ENCODE assay signal across 19 cellular contexts in genomic region chr1:204224655-204225054, GRCh38. TPM values are rescaled to one million over a fixed set of nuclear protein-coding genes. Genes with fewer than 3 reads are reported as not detected.
A peak's percentile ranks its signal among the peaks of the same experiment; 100 is the strongest.
DNase-seq lines count a peak whose midpoint lies in the region; ATAC-seq, FAIRE-seq and TF ChIP-seq lines count a peak whose summit lies in the region.
"Had no signal": no experiment of that assay in that cellular context is flagged by ENCODE, and none has a peak within 500 bp of the region (broad histone marks: within the 10 kb centered on the region; RNA-seq: fewer than 3 reads in every experiment).

No MANE protein-coding gene starts in this region.

- no peaks in the 10 kb centered on the region for H3K4me1 Mint-ChIP-seq in HFFc6 (ENCODE audit: low read depth)

- H3K27ac ChIP-seq in keratinocyte (ENCODE audit: control insufficient read depth, insufficient read depth, low read length) = no peak overlapping the region
- H3K27ac ChIP-seq in small intestine (ENCODE audit: low read depth in 1 of 2, low read length in 1 of 2) = no peak overlapping the region
- H3K27ac ChIP-seq: BLaER1, HL-60, SJCRH30 had no signal

- no peaks in the 10 kb centered on the region for H3K79me2 ChIP-seq in keratinocyte (ENCODE audit: control insufficient read depth, insufficient read depth, low read length)

- 79 to 88% (median 87%) methylated on average over 8 of the region's 8 CpGs for WGBS in small intestine, 3 donors

- in situ Hi-C loops in astrocyte of the spinal cord (cut with HindIII; ENCODE audit: low sequenced_read_pairs) = no loop called here

- ATAC-seq in GM18505 (IDR thresholded peaks at IDR 0.05; ENCODE audit: unreplicated experiment) = no peak
- ATAC-seq: CD8-positive, alpha-beta T cell had no signal

- no peaks in the 10 kb centered on the region for H3K9me3 ChIP-seq in keratinocyte (ENCODE audit: control insufficient read depth, low read depth, low read length)
- no peaks in the 10 kb centered on the region for H3K9me3 ChIP-seq in small intestine (ENCODE audit: control insufficient read depth, low read depth)
- H3K9me3 ChIP-seq: BLaER1, SJCRH30 had no signal

- no peaks in the 10 kb centered on the region for H3K27me3 ChIP-seq in keratinocyte (ENCODE audit: control insufficient read depth, extremely low read depth, insufficient read depth, low read length)
- no peaks in the 10 kb centered on the region for H3K27me3 ChIP-seq in small intestine (ENCODE audit: control insufficient read depth in 2 of 2, insufficient read depth in 2 of 2, low read length in 2 of 2)
- H3K27me3 ChIP-seq: BLaER1, SJCRH30 had no signal

- no peaks in the 10 kb centered on the region for H4K20me1 ChIP-seq in keratinocyte (ENCODE audit: control insufficient read depth, extremely low read depth, insufficient read depth, low read length)
- H4K20me1 ChIP-seq: BLaER1 had no signal

- DNase-seq in D341Med (ENCODE audit: low spot score) (peak; percentile 8), HFFc6 (peak; percentile 8), astrocyte of the spinal cord (ENCODE audit: low read depth, low spot score) (peak; percentile 19), keratinocyte (ENCODE audit: low read depth, low spot score) (no peak), small intestine (no peak)
- no peak for DNase-seq in stimulated activated CD4-positive, alpha-beta T cell treated with anti-CD3 and anti-CD28 coated beads, Interleukin-12 subunit alpha, Interleukin-12 subunit beta, amount 100 ng/mL, for 4 hours
- DNase-seq: CD8-positive, alpha-beta T cell; DND-41; HCEC 1CT; NCI-H1436; NCI-H2029; NCI-H2171 treated with DMSO at 0.1 percent for 48 hours; NCI-H446 treated with DMSO at 0.1 percent for 48 hours; SJCRH30 had no signal

- no peak overlapping the region for H3K9ac ChIP-seq in keratinocyte (ENCODE audit: control insufficient read depth, extremely low read depth, insufficient read depth, low read length)
- H3K9ac ChIP-seq: BLaER1 had no signal

- no peak overlapping the region for H3K4me2 ChIP-seq in keratinocyte (ENCODE audit: control insufficient read depth, extremely low read depth, insufficient read depth, low read depth, low read length)
- H3K4me2 ChIP-seq: BLaER1 had no signal

- TF ChIP-seq CTCF in HFFc6 (IDR thresholded peaks at IDR 0.05) (no peak), astrocyte of the spinal cord (IDR thresholded peaks at IDR 0.05; ENCODE audit: low read depth, low read length) (no peak), keratinocyte (optimal IDR thresholded peaks at IDR 0.05 in 1 of 3, IDR thresholded peaks at IDR 0.05 in 1 of 3, conservative IDR thresholded peaks at IDR 0.05 in 1 of 3; ENCODE audit: extremely low read depth in 1 of 3, insufficient read depth in 2 of 3, low read length in 3 of 3) (no peak)

- no peak for TF ChIP-seq POLR2A in GM18505 (IDR thresholded peaks at IDR 0.05; ENCODE audit: borderline replicate concordance, extremely low read depth, insufficient read depth, insufficient read length)

- H3K27ac Mint-ChIP-seq in HFFc6 = no peak overlapping the region
- H3K27ac Mint-ChIP-seq: CD8-positive, alpha-beta T cell had no signal

- H3K4me3 ChIP-seq in astrocyte of the spinal cord (ENCODE audit: low read depth, low read length) = no peak overlapping the region
- H3K4me3 ChIP-seq in keratinocyte (ENCODE audit: control insufficient read depth in 2 of 3, extremely low read depth in 1 of 3, insufficient read depth in 2 of 3, low read depth in 1 of 3, low read length in 3 of 3) = no peak overlapping the region
- H3K4me3 ChIP-seq in small intestine (ENCODE audit: low read depth in 1 of 2, low read length in 2 of 2) = no peak overlapping the region
- H3K4me3 ChIP-seq: BLaER1, SJCRH30 had no signal

- H3K36me3 ChIP-seq in keratinocyte (ENCODE audit: control insufficient read depth in 2 of 2, extremely low read depth in 1 of 2, insufficient read depth in 2 of 2, low read length in 2 of 2) (peaks cover 0 to 10% of the 10 kb centered on the region in 2 experiments), small intestine (ENCODE audit: control insufficient read depth in 2 of 2, insufficient read depth in 2 of 2, low read length in 2 of 2) (peaks cover 10 to 20% of the 10 kb centered on the region in 2 donors)
- H3K36me3 ChIP-seq: BLaER1, SJCRH30 had no signal

- dilution Hi-C loops in keratinocyte (cut with MboI; ENCODE audit: extremely low pct_ligation_motif_present, low sequenced_read_pairs) = no loop called here

- peaks cover 18% of the 10 kb centered on the region for H3K4me1 ChIP-seq in keratinocyte (ENCODE audit: control insufficient read depth, extremely low read depth, insufficient read depth, low read length)
- peaks cover 0 to 2% of the 10 kb centered on the region in 2 donors for H3K4me1 ChIP-seq in small intestine (ENCODE audit: control insufficient read depth in 2 of 2, insufficient read depth in 1 of 2, low read depth in 1 of 2, low read length in 1 of 2)
- H3K4me1 ChIP-seq: SJCRH30 had no signal

- no peaks in the 10 kb centered on the region for H3K9me1 ChIP-seq in keratinocyte (ENCODE audit: control insufficient read depth, extremely low read depth, insufficient read depth, low read length)

- H2AFZ ChIP-seq in keratinocyte (ENCODE audit: control insufficient read depth, low read length) = no peak overlapping the region

- no peak overlapping the region for H3K4me3 Mint-ChIP-seq in HFFc6
- H3K4me3 Mint-ChIP-seq: CD8-positive, alpha-beta T cell had no signal

- H3K27me3 Mint-ChIP-seq in HFFc6 (ENCODE audit: insufficient read depth) = peaks cover 10% of the 10 kb centered on the region; the same call in 1 of the 2 replicates

- FAIRE-seq in keratinocyte (lab: Jason Lieb, UNC) (peak; percentile 20), small intestine (lab: Jason Lieb, UNC) (no peak)
- FAIRE-seq: A204.1, HTR-8/SVneo had no signal

- H3K9me3 Mint-ChIP-seq in HFFc6 = no peaks in the 10 kb centered on the region
- H3K9me3 Mint-ChIP-seq: CD8-positive, alpha-beta T cell had no signal

- no peaks in the 10 kb centered on the region for H3K36me3 Mint-ChIP-seq in HFFc6 (ENCODE audit: low read depth)
- H3K36me3 Mint-ChIP-seq: CD8-positive, alpha-beta T cell had no signal

RNA-seq across cellular contexts. Expression of gene GOLT1A, which starts 10.9 kb away (rescaled TPM):
- not detected for total RNA-seq in HFFc6 (2021; fragmentation: NEBNext Ultra II Directional; extraction: Animal tissue kit (Norgen Biotek cat#: 25700))
- polyA plus RNA-seq in keratinocyte = 0.22 to 0.56 TPM (median 0.46 TPM) in 3 replicates
- polyA plus RNA-seq in keratinocyte (2011; ENCODE audit: low read depth) = 0.41 TPM
- polyA plus RNA-seq in keratinocyte (2011; cell fraction: cytosol; rRNA removed) = 0.39 and 1.0 TPM in 2 replicates
- 0.17 TPM in 1 of 2 replicates, not detected in the other for polyA plus RNA-seq in keratinocyte (2011; cell fraction: nucleus; rRNA removed)
- 0.80 and 1.1 TPM in 2 replicates for polyA plus RNA-seq in keratinocyte (2012; ENCODE audit: low replicate concordance)
- polyA minus RNA-seq in keratinocyte = not detected in 3 replicates
- not detected for polyA minus RNA-seq in keratinocyte (2011; cell fraction: cytosol; rRNA and poly(A)+ RNA removed)
- polyA minus RNA-seq in keratinocyte (2011; cell fraction: nucleus; rRNA and poly(A)+ RNA removed) = not detected in 2 replicates
- 100 to 1,000 TPM in 2 of 3 donors, 10 to 100 TPM in 1; 42.8 to 119 (median 104) TPM for polyA plus RNA-seq in small intestine
- total RNA-seq: CD8-positive, alpha-beta T cell; SJCRH30 had no signal

RNA-seq across cellular contexts. Expression of gene KISS1, which starts 28.4 kb away (rescaled TPM):
- total RNA-seq in HFFc6 (2021; fragmentation: NEBNext Ultra II Directional; extraction: Animal tissue kit (Norgen Biotek cat#: 25700)) = 1 to 10 TPM; 2.6 to 4.3 (median 3.6) TPM
- polyA plus RNA-seq in keratinocyte (not detected in 3 replicates), small intestine (10 to 100 TPM in 2 of 3 donors, 1 to 10 TPM in 1; 4.0 to 22.7 (median 17.4) TPM)
- polyA plus RNA-seq in keratinocyte (2011; ENCODE audit: low read depth) = not detected
- not detected in 2 replicates for polyA plus RNA-seq in keratinocyte (2011; cell fraction: cytosol; rRNA removed)
- polyA plus RNA-seq in keratinocyte (2011; cell fraction: nucleus; rRNA removed) = not detected in 2 replicates
- not detected in 2 replicates for polyA plus RNA-seq in keratinocyte (2012; ENCODE audit: low replicate concordance)
- not detected in 3 replicates for polyA minus RNA-seq in keratinocyte
- polyA minus RNA-seq in keratinocyte (2011; cell fraction: cytosol; rRNA and poly(A)+ RNA removed) = not detected
- not detected in 2 replicates for polyA minus RNA-seq in keratinocyte (2011; cell fraction: nucleus; rRNA and poly(A)+ RNA removed)
- total RNA-seq: CD8-positive, alpha-beta T cell; SJCRH30 had no signal

RNA-seq across cellular contexts. Expression of gene REN, which starts 58.5 kb away (rescaled TPM):
- total RNA-seq in HFFc6 (2021; fragmentation: NEBNext Ultra II Directional; extraction: Animal tissue kit (Norgen Biotek cat#: 25700)) = under 1 TPM in 5 of 6 experiments, not detected in 1; 0.17 to 0.39 (median 0.34) TPM
- polyA plus RNA-seq in keratinocyte = 0.05 TPM in 1 of 3 replicates, not detected in the others
- not detected for polyA plus RNA-seq in keratinocyte (2011; ENCODE audit: low read depth)
- polyA plus RNA-seq in keratinocyte (2011; cell fraction: cytosol; rRNA removed) = not detected in 2 replicates
- polyA plus RNA-seq in keratinocyte (2011; cell fraction: nucleus; rRNA removed) = not detected in 2 replicates
- 0.10 and 0.23 TPM in 2 replicates for polyA plus RNA-seq in keratinocyte (2012; ENCODE audit: low replicate concordance)
- polyA minus RNA-seq in keratinocyte = not detected in 3 replicates
- polyA minus RNA-seq in keratinocyte (2011; cell fraction: cytosol; rRNA and poly(A)+ RNA removed) = not detected
- not detected in 2 replicates for polyA minus RNA-seq in keratinocyte (2011; cell fraction: nucleus; rRNA and poly(A)+ RNA removed)
- polyA plus RNA-seq in small intestine = under 1 TPM in 1 of 3 donors, not detected in 2; 0.04 TPM
- total RNA-seq: CD8-positive, alpha-beta T cell; SJCRH30 had no signal

Comparison
In these comparisons a context has a peak if more than half of its experiments do, and no peak if none do; other contexts are left out.
1. DNase-seq: peak in D341Med (single experiment), HFFc6 (single experiment) and astrocyte of the spinal cord (single experiment); none in keratinocyte (single experiment), small intestine (single experiment) and stimulated activated CD4-positive, alpha-beta T cell treated with anti-CD3 and anti-CD28 coated beads, Interleukin-12 subunit alpha, Interleukin-12 subunit beta, amount 100 ng/mL, for 4 hours (single experiment).
2. RNA of gene GOLT1A, which starts 10.9 kb away (polyA plus RNA-seq): 42.8 to 119 TPM in small intestine; 0.17 to 1.1 TPM in keratinocyte; every median in the first group is over 10 times any median in the second.
3. RNA of gene KISS1, which starts 28.4 kb away (polyA plus RNA-seq): 4.0 to 22.7 TPM in small intestine; not detected in keratinocyte; every median in the first group is over 4 times any median in the second.